14 cellular contexts compared by ENCODE assay signal in the genomic region with DNA sequence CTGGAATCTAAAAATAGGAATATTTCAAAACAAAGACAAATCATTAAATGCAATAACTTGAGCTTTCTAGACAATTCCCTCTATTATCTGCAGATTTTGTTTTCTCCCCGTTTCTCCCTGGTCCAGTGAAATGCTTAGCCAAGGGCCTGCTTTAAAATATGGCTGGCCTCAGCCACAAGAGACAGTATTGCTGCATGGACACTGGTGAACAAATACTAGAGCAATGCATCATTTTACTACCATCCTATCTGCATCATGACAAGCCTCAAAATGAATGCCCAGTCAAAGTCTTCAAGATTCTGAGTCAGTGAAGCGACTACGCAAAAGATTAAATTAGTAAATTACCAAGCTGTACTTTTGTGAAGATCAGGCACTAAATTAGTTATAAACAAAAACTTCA.
DNase-seq lines count a peak whose midpoint lies in the region; ATAC-seq and TF ChIP-seq lines count a peak whose summit lies in the region.
"Had no signal": no experiment of that assay in that cellular context is flagged by ENCODE, and none has a peak within 500 bp of the region (broad histone marks: within the 10 kb centered on the region; RNA-seq: fewer than 3 reads in every experiment).

No MANE protein-coding gene starts in this region.

- CTCF ChIA-PET in Panc1 (lab: Charles Lee): interaction anchor here (0.6 kb wide), 1 partner anchor 78 kb away, joined by 11 read pairs; no protein-coding TSS in a partner anchor

- no peaks in the 10 kb centered on the region for H3K27me3 ChIP-seq in Panc1 (ENCODE audit: control insufficient read depth, insufficient read depth, low read length)
- no peaks in the 10 kb centered on the region for H3K27me3 ChIP-seq in parathyroid adenoma (ENCODE audit: control insufficient read depth, insufficient read depth, low read length)
- H3K27me3 ChIP-seq: esophagus squamous epithelium had no signal

- H3K27ac ChIP-seq in Panc1 (ENCODE audit: low read length) (no peak overlapping the region), parathyroid adenoma (no peak overlapping the region)
- H3K27ac ChIP-seq: esophagus squamous epithelium had no signal

- ATAC-seq in Panc1 (peak; percentile 73; the same call in 1 of the 2 replicates), GM21825 (IDR thresholded peaks at IDR 0.05; ENCODE audit: unreplicated experiment) (no peak)
- ATAC-seq: left colon; stimulated activated naive CD8-positive, alpha-beta T cell treated with anti-CD3 and anti-CD28 coated beads, Interleukin-15, amount 100 ng/mL, for 72 hours had no signal

- H3K9me3 ChIP-seq in Panc1 (ENCODE audit: control insufficient read depth, insufficient read depth, low read depth, low read length) (no peaks in the 10 kb centered on the region), parathyroid adenoma (ENCODE audit: control insufficient read depth, low read length) (no peaks in the 10 kb centered on the region)
- H3K9me3 ChIP-seq: esophagus squamous epithelium had no signal

- no peak overlapping the region for H2AFZ ChIP-seq in parathyroid adenoma

- peaks cover 9% of the 10 kb centered on the region for H3K79me2 ChIP-seq in parathyroid adenoma

- TF ChIP-seq CTCF in Panc1 (IDR thresholded peaks at IDR 0.05) (peak; percentile 33; the same call in 1 of the 2 replicates), epithelial cell of proximal tubule (conservative IDR thresholded peaks at IDR 0.05; ENCODE audit: low read depth, low read length) (peak; percentile 33), parathyroid adenoma (IDR thresholded peaks at IDR 0.05) (peak; percentile 36), GM10266 (IDR thresholded peaks at IDR 0.05; ENCODE audit: control insufficient read depth, insufficient read depth, low read depth, missing control alignments) (no peak)

- no peak overlapping the region for H3K4me2 ChIP-seq in parathyroid adenoma (ENCODE audit: low read length)

- H3K4me3 ChIP-seq in Panc1 (ENCODE audit: low read depth in 2 of 2, low read length in 2 of 2): no peak overlapping the region
- no peak overlapping the region for H3K4me3 ChIP-seq in epithelial cell of proximal tubule (ENCODE audit: low read depth, low read length)
- H3K4me3 ChIP-seq in parathyroid adenoma (ENCODE audit: low read depth, low read length): no peak overlapping the region
- H3K4me3 ChIP-seq: esophagus squamous epithelium had no signal

- no TSS peak for BruUV-seq in Panc1 (replicated peaks; lab: Mats Ljungman, UMichigan)

- no peak overlapping the region for H3K9ac ChIP-seq in parathyroid adenoma

- in situ Hi-C loops in Panc1 (cut with HindIII; ENCODE audit: low pct_unique_long_range_greater_than_20kb, low sequenced_read_pairs): no loop called here

- DNase-seq in EL (peak; percentile 66), Panc1 (ENCODE audit: low read depth, low spot score) (no peak), epithelial cell of proximal tubule (ENCODE audit: low read depth) (no peak), GM10266 (ENCODE audit: extremely low spot score) (no peak), foreskin melanocyte (no peak)
- DNase-seq in stimulated activated CD8-positive, alpha-beta memory T cell treated with anti-CD3 and anti-CD28 coated beads, Interleukin-4, amount 100 ng/mL, for 48 hours: no peak
- DNase-seq: esophagus squamous epithelium; left colon; NCI-H510A treated with DMSO at 0.1 percent for 48 hours; occipital lobe; stimulated activated CD4-positive, alpha-beta T cell treated with anti-CD3 and anti-CD28 coated beads, Interleukin-1b, Interleukin-23, amount 100 ng/mL, for 48 hours; stimulated activated naive CD8-positive, alpha-beta T cell treated with anti-CD3 and anti-CD28 coated beads, Interleukin-15, amount 100 ng/mL, for 72 hours had no signal

- H3K4me1 ChIP-seq in Panc1 (ENCODE audit: control insufficient read depth, insufficient read depth, low read length): no peaks in the 10 kb centered on the region
- no peaks in the 10 kb centered on the region for H3K4me1 ChIP-seq in parathyroid adenoma

- H3K36me3 ChIP-seq in Panc1 (ENCODE audit: control insufficient read depth, insufficient read depth, low read length) (no peaks in the 10 kb centered on the region), parathyroid adenoma (ENCODE audit: control insufficient read depth, insufficient read depth, low read length) (no peaks in the 10 kb centered on the region)
- H3K36me3 ChIP-seq: esophagus squamous epithelium had no signal

- intact Hi-C loops in Panc1 (cut with micrococcal nuclease; ENCODE audit: unreplicated experiment): no loop called here

- POLR2A ChIA-PET in Panc1 (lab: Charles Lee): no interaction called here
